Comparison of ENCODE assay signal across 8 cellular contexts in the genomic region with DNA sequence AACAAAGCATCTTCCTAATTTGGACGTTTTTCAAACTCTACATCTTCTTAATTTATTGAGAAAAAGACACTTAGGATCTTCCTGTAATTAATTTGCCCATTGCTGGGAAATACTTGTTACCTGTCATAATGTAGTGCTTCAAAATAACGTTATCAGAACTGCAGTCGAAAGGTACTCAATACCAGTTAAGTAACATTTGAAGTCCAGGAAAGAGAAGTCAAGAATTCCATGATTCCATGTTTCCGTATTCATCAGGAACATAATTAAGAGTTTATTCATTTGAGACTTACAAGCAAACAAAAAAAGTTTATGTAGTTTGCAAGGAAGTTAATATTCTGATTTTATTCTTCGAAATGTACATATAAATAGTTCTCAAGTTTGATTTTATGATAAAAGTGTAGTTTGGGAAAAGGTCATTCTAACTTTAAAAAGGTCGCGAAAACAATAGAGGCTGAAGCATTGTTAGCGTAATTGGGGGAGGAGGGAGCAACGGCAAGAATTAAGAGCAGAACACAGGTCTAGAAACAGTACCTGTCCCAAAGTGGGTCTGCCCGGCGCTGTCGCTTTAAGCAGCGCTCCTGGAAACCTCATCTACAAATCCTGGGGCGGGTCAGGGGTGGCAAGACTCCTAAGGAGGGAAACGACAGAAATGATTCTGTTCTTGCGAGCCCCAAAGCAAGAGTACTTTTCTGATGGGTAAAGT. TPM values are rescaled to one million over a fixed set of nuclear protein-coding genes. Genes with fewer than 3 reads are reported as not detected.
DNase-seq lines count a peak whose midpoint lies in the region; ATAC-seq and TF ChIP-seq lines count a peak whose summit lies in the region.

No MANE protein-coding gene starts in this region.

- peaks cover 3% of the 10 kb centered on the region for H3K4me1 ChIP-seq in iPS-15b (ENCODE audit: control insufficient read depth, insufficient read depth, low read length)

- H3K4me3 ChIP-seq in WI38 (ENCODE audit: low read depth, low read length) (peak overlapping the region; percentile 64), iPS-15b (ENCODE audit: low read depth, low read length) (peak overlapping the region; percentile 90)

- H3K27ac ChIP-seq in substantia nigra (ENCODE audit: low read depth, low read length, poor library complexity, severe bottlenecking) = peak overlapping the region; percentile 67

- no peaks in the 10 kb centered on the region for H3K36me3 ChIP-seq in iPS-15b (ENCODE audit: control insufficient read depth, insufficient read depth, low read length)

- TF ChIP-seq CTCF in WI38 (IDR thresholded peaks at IDR 0.05; ENCODE audit: low read depth, low read length) = no peak

- peak; percentile 50 for DNase-seq in activated CD8-positive, alpha-beta memory T cell treated with anti-CD3 and anti-CD28 coated beads, Interleukin-2, amount 50 U/mL, for 48 hours
- DNase-seq in activated CD8-positive, alpha-beta memory T cell treated with anti-CD3 and anti-CD28 coated beads, Interleukin-2, amount 50 U/mL, for 4 hours = no peak
- DNase-seq in substantia nigra (lab: John Stamatoyannopoulos, UW) (no peak), left lobe of liver (ENCODE audit: low spot score) (no peak), KG1 (lab: John Stamatoyannopoulos, UW) (no peak), medulla oblongata (ENCODE audit: extremely low spot score) (no peak)

- H3K9ac ChIP-seq in iPS-15b (ENCODE audit: low read depth, low read length) = no peak overlapping the region

- ATAC-seq in left lobe of liver = no peak

- H3K9me3 ChIP-seq in iPS-15b (ENCODE audit: control insufficient read depth, insufficient read depth, low read length) = no peaks in the 10 kb centered on the region

- H3K27me3 ChIP-seq in iPS-15b (ENCODE audit: control insufficient read depth, insufficient read depth, low read length) = peaks cover 14% of the 10 kb centered on the region

RNA-seq across cellular contexts. Expression of a gene that starts 1.2 kb away (rescaled TPM):
- 0.65 TPM for total RNA-seq in left lobe of liver
